8 cellular contexts compared by ENCODE assay signal in genomic region chr9:137199411-137200121, GRCh38. TPM values are rescaled to one million over a fixed set of nuclear protein-coding genes. Genes with fewer than 3 reads are reported as not detected.
DNase-seq lines count a peak whose midpoint lies in the region; ATAC-seq and TF ChIP-seq lines count a peak whose summit lies in the region.

No MANE protein-coding gene starts in this region.

- H3K4me1 ChIP-seq in sigmoid colon: peaks cover 0 to 62% (median 61%) of the 10 kb centered on the region in 4 donors

- H3K9me3 ChIP-seq in SK-N-MC (ENCODE audit: low read depth, low read length) (no peaks in the 10 kb centered on the region), sigmoid colon (no peaks in the 10 kb centered on the region)

- intact Hi-C loops in sigmoid colon (cut with DNase I): loop anchor here (2.0 kb wide), 1 partner anchor 41 kb away; the partner anchor contains the start of gene TUBB4B

- WGBS in sigmoid colon, 2 donors: 5 to 21% methylated on average over 51 of the region's 51 CpGs

- no peaks in the 10 kb centered on the region for H3K27me3 ChIP-seq in sigmoid colon

- no peak for DNase-seq in GM12864 (ENCODE audit: low read depth)
- DNase-seq in SK-N-MC (ENCODE audit: low read depth, low spot score): no peak
- peak; percentile 25 for DNase-seq in fibroblast of pulmonary artery (ENCODE audit: low read depth)
- no peak for DNase-seq in sigmoid colon
- DNase-seq in NCI-H1417 (lab: John Stamatoyannopoulos, UW): no peak

- ATAC-seq in GM21360 (IDR thresholded peaks at IDR 0.05; ENCODE audit: unreplicated experiment): no peak
- ATAC-seq in HG02798 (IDR thresholded peaks at IDR 0.05; ENCODE audit: poor library complexity, unreplicated experiment): no peak
- ATAC-seq in GM21723 (IDR thresholded peaks at IDR 0.05; ENCODE audit: unreplicated experiment): no peak

- no peak overlapping the region for H3K9ac ChIP-seq in SK-N-MC (ENCODE audit: insufficient read length)

- no peak for TF ChIP-seq EP300 in sigmoid colon (IDR thresholded peaks at IDR 0.05)

- TF ChIP-seq CTCF in GM12864 (IDR thresholded peaks at IDR 0.05; ENCODE audit: low read depth, low read length, missing control alignments) (no peak), fibroblast of pulmonary artery (IDR thresholded peaks at IDR 0.05; ENCODE audit: low read length, missing control alignments) (no peak), sigmoid colon (IDR thresholded peaks at IDR 0.05) (no peak)

- H3K4me3 ChIP-seq in GM12864 (ENCODE audit: low read depth, low read length): peak overlapping the region; percentile 67
- H3K4me3 ChIP-seq in SK-N-MC: peak overlapping the region; percentile 54
- peak overlapping the region; percentile 46 for H3K4me3 ChIP-seq in fibroblast of pulmonary artery (replicated peaks; ENCODE audit: low read depth, low read length)
- peak overlapping the region; percentile 21 to 67 (median 66) for H3K4me3 ChIP-seq in sigmoid colon

- no peak for TF ChIP-seq POLR2A in sigmoid colon (IDR thresholded peaks at IDR 0.05)

- H3K27ac ChIP-seq in SK-N-MC: no peak overlapping the region
- H3K27ac ChIP-seq in sigmoid colon: peak overlapping the region in 2 of 4 donors; percentile 57 to 80

- H3K36me3 ChIP-seq in SK-N-MC (ENCODE audit: insufficient read depth, low read length) (no peaks in the 10 kb centered on the region), sigmoid colon (no peaks in the 10 kb centered on the region)

RNA-seq across cellular contexts. Expression of gene TPRN, which starts 1.0 kb away (rescaled TPM):
- total RNA-seq in sigmoid colon: 1 to 10 TPM; 3.0 to 4.6 (median 3.8) TPM
- 10 to 100 TPM; 64.9 to 80.5 (median 78.1) TPM for polyA plus RNA-seq in sigmoid colon

RNA-seq across cellular contexts. Expression of gene TMEM203, which starts 5.9 kb away (rescaled TPM):
- total RNA-seq in sigmoid colon: 10 to 100 TPM; 24.8 to 33.4 (median 29.1) TPM
- 10 to 100 TPM; 27.5 to 42.0 (median 38.4) TPM for polyA plus RNA-seq in sigmoid colon

RNA-seq across cellular contexts. Expression of gene NDOR1, which starts 5.9 kb away (rescaled TPM):
- total RNA-seq in sigmoid colon: 10 to 100 TPM in 1 of 4 donors, 1 to 10 TPM in 3; 3.8 to 12.7 (median 5.1) TPM
- polyA plus RNA-seq in sigmoid colon: 10 to 100 TPM in 1 of 3 donors, 1 to 10 TPM in 2; 5.4 to 20.2 (median 6.0) TPM

RNA-seq across cellular contexts. Expression of gene SSNA1, which starts 11.1 kb away (rescaled TPM):
- 100 to 1,000 TPM in 1 of 4 donors, 10 to 100 TPM in 3; 39.6 to 122 (median 76.3) TPM for total RNA-seq in sigmoid colon
- 100 to 1,000 TPM in 2 of 3 donors, 10 to 100 TPM in 1; 93.2 to 112 (median 105) TPM for polyA plus RNA-seq in sigmoid colon

RNA-seq across cellular contexts. Expression of gene ANAPC2, which starts 11.2 kb away (rescaled TPM):
- 10 to 100 TPM; 21.0 to 27.4 (median 24.6) TPM for total RNA-seq in sigmoid colon
- 10 to 100 TPM; 12.5 to 49.3 (median 13.2) TPM for polyA plus RNA-seq in sigmoid colon
